12 cellular contexts compared by ENCODE assay signal in genomic region chr12:76450690-76451089, GRCh38.
A peak's percentile ranks its signal among the peaks of the same experiment; 100 is the strongest.
DNase-seq lines count a peak whose midpoint lies in the region; ATAC-seq and TF ChIP-seq lines count a peak whose summit lies in the region.
"Had no signal": no experiment of that assay in that cellular context is flagged by ENCODE, and none has a peak within 500 bp of the region (broad histone marks: within the 10 kb centered on the region; RNA-seq: fewer than 3 reads in every experiment).

No MANE protein-coding gene starts in this region.

- H3K4me2 ChIP-seq in IMR-90 (ENCODE audit: low read depth, low read length) (no peak overlapping the region), mammary epithelial cell (ENCODE audit: insufficient read depth, low read depth, low read length) (no peak overlapping the region), mesenchymal stem cell (ENCODE audit: low read length, poor library complexity, severe bottlenecking) (no peak overlapping the region)

- dilution Hi-C loops in IMR-90 (cut with HindIII; ENCODE audit: low sequenced_read_pairs, unreplicated experiment): no loop called here
- dilution Hi-C loops in mammary epithelial cell (cut with HindIII; ENCODE audit: low sequenced_read_pairs): no loop called here

- H3K79me1 ChIP-seq in IMR-90 (ENCODE audit: low read depth in 1 of 2, low read length in 2 of 2): peaks cover 6 to 34% of the 10 kb centered on the region in 2 experiments; a peak in 3 of 4 replicates
- peaks cover 2% of the 10 kb centered on the region for H3K79me1 ChIP-seq in mesenchymal stem cell (replicated peaks; ENCODE audit: low read length, poor library complexity, severe bottlenecking)

- TF ChIP-seq POLR2A in IMR-90 (IDR thresholded peaks at IDR 0.05; ENCODE audit: low read depth, low read length): no peak

- peaks cover 41% of the 10 kb centered on the region for H3K79me2 ChIP-seq in mammary epithelial cell (ENCODE audit: insufficient read depth, low read length)

- no peak for ATAC-seq in IMR-90 (ENCODE audit: low read depth)
- ATAC-seq in HG03025 (IDR thresholded peaks at IDR 0.05; ENCODE audit: low FRiP score, unreplicated experiment): no peak

- H2BK20ac ChIP-seq in IMR-90 (ENCODE audit: low read depth, low read length): no peak overlapping the region; the same call in 1 of the 2 replicates

- H4K8ac ChIP-seq in IMR-90 (ENCODE audit: low read depth in 2 of 2, low read length in 2 of 2): no peak overlapping the region; a peak in 1 of 4 replicates
- no peak overlapping the region for H4K8ac ChIP-seq in mesenchymal stem cell (ENCODE audit: low read length)

- no peak overlapping the region for H2BK12ac ChIP-seq in mesenchymal stem cell (ENCODE audit: low read length in 2 of 2)

- H3K56ac ChIP-seq in IMR-90 (ENCODE audit: extremely low read depth, insufficient read depth, low read length): no peak overlapping the region

- H3K27ac ChIP-seq in IMR-90 (ENCODE audit: insufficient read depth, low read length) (no peak overlapping the region), mammary epithelial cell (ENCODE audit: insufficient read depth, low read depth, low read length) (peak overlapping the region; percentile 64), mesenchymal stem cell (ENCODE audit: low read length, poor library complexity, severe bottlenecking) (no peak overlapping the region)
- H3K27ac ChIP-seq: HL-60, tibial nerve had no signal

- peaks cover 2% of the 10 kb centered on the region; the same call in 1 of the 2 replicates for H3K36me3 ChIP-seq in IMR-90 (ENCODE audit: control insufficient read depth, insufficient read depth, low read length)
- H3K36me3 ChIP-seq in mammary epithelial cell (ENCODE audit: insufficient read depth, low read length): no peaks in the 10 kb centered on the region
- H3K36me3 ChIP-seq in mesenchymal stem cell (ENCODE audit: control insufficient read depth in 1 of 2, insufficient read depth in 2 of 2, low read depth in 1 of 2, low read length in 2 of 2): peaks cover 0 to 24% of the 10 kb centered on the region in 2 experiments

- DNase-seq in CD1c-positive myeloid dendritic cell (ENCODE audit: extremely low spot score): peak; percentile 50
- peak; percentile 46 for DNase-seq in IMR-90
- DNase-seq in mammary epithelial cell: peak; percentile 73
- DNase-seq in mesenchymal stem cell: peak; percentile 90
- DNase-seq in effector CD8-positive, alpha-beta T cell (lab: John Stamatoyannopoulos, UW): no peak
- DNase-seq in HK-2 (ENCODE audit: unreplicated experiment): no peak
- no peak for DNase-seq in effector CD4-positive, alpha-beta T cell
- DNase-seq: COR-L47, NCI-H1417 treated with DMSO at 0.1 percent for 48 hours had no signal

- no peaks in the 10 kb centered on the region for H4K20me1 ChIP-seq in IMR-90 (ENCODE audit: insufficient read depth, low read length)
- H4K20me1 ChIP-seq in mammary epithelial cell (ENCODE audit: insufficient read depth, low read length): no peaks in the 10 kb centered on the region

- H2AK9ac ChIP-seq in IMR-90 (replicated peaks; ENCODE audit: low read depth, low read length, poor library complexity): no peak overlapping the region

- H3K9ac ChIP-seq in IMR-90 (ENCODE audit: low read depth, low read length) (no peak overlapping the region), mammary epithelial cell (ENCODE audit: insufficient read depth, low read length) (no peak overlapping the region), mesenchymal stem cell (ENCODE audit: low read length) (no peak overlapping the region)

- no peak overlapping the region for H3K4me3 ChIP-seq in IMR-90 (ENCODE audit: insufficient read depth, low read depth, low read length)
- no peak overlapping the region for H3K4me3 ChIP-seq in mammary epithelial cell (replicated peaks in 1 of 3; ENCODE audit: insufficient read depth in 1 of 3, low read depth in 2 of 3, low read length in 3 of 3)
- no peak overlapping the region for H3K4me3 ChIP-seq in mesenchymal stem cell (ENCODE audit: insufficient read depth in 1 of 2, low read depth in 1 of 2, low read length in 2 of 2)
- H3K4me3 ChIP-seq: tibial nerve had no signal

- H3K9me3 ChIP-seq in IMR-90 (ENCODE audit: control insufficient read depth, insufficient read depth, low read length) (no peaks in the 10 kb centered on the region), mammary epithelial cell (replicated peaks; ENCODE audit: insufficient read depth, low read length) (no peaks in the 10 kb centered on the region), mesenchymal stem cell (ENCODE audit: control insufficient read depth, low read length) (no peaks in the 10 kb centered on the region)
- H3K9me3 ChIP-seq: tibial nerve had no signal

- H3K18ac ChIP-seq in IMR-90 (ENCODE audit: low read depth, low read length): no peak overlapping the region
- no peak overlapping the region for H3K18ac ChIP-seq in mesenchymal stem cell (ENCODE audit: low read depth in 1 of 2, low read length in 2 of 2)

- H3K27me3 ChIP-seq in IMR-90 (ENCODE audit: control insufficient read depth, insufficient read depth, low read length): no peaks in the 10 kb centered on the region
- no peaks in the 10 kb centered on the region for H3K27me3 ChIP-seq in mammary epithelial cell (ENCODE audit: insufficient read depth, low read length)
- H3K27me3 ChIP-seq in mesenchymal stem cell (ENCODE audit: control insufficient read depth in 1 of 2, insufficient read depth in 1 of 2, low read length in 2 of 2): no peaks in the 10 kb centered on the region
- H3K27me3 ChIP-seq: tibial nerve had no signal

- H4K5ac ChIP-seq in IMR-90 (ENCODE audit: low read depth, low read length): no peak overlapping the region

- H2AFZ ChIP-seq in IMR-90 (replicated peaks; ENCODE audit: low read length, poor library complexity) (no peak overlapping the region), mammary epithelial cell (ENCODE audit: low read depth, low read length) (no peak overlapping the region), mesenchymal stem cell (ENCODE audit: low read depth, low read length) (no peak overlapping the region)

- WGBS in IMR-90 (ENCODE audit: extremely low coverage in 2 of 2, insufficient read length in 1 of 2), 2 experiments: no CpG with 5 or more reads among the region's 3 CpGs
- WGBS in mammary epithelial cell (ENCODE audit: low coverage, missing lambda C conversion rate): 64% methylated on average over 3 of the region's 3 CpGs
- WGBS in mesenchymal stem cell: 0% methylated on average over 1 of the region's 3 CpGs

- H3K4me1 ChIP-seq in IMR-90 (ENCODE audit: control insufficient read depth, insufficient read depth, low read length): no peaks in the 10 kb centered on the region; the same call in 1 of the 2 replicates
- H3K4me1 ChIP-seq in mammary epithelial cell (ENCODE audit: insufficient read depth, low read length): peaks cover 19% of the 10 kb centered on the region
- H3K4me1 ChIP-seq in mesenchymal stem cell (ENCODE audit: control insufficient read depth, insufficient read depth, low read depth, low read length): no peaks in the 10 kb centered on the region

- H4K91ac ChIP-seq in IMR-90 (ENCODE audit: insufficient read depth, low read depth, low read length) (no peak overlapping the region), mesenchymal stem cell (ENCODE audit: low read length) (no peak overlapping the region)

- no peak for TF ChIP-seq RAD21 in IMR-90 (IDR thresholded peaks at IDR 0.05; ENCODE audit: low read length)

- H2BK5ac ChIP-seq in IMR-90 (ENCODE audit: low read depth, low read length, poor library complexity, severe bottlenecking) (peak overlapping the region; percentile 33), mesenchymal stem cell (ENCODE audit: low read depth, low read length, poor library complexity, severe bottlenecking) (no peak overlapping the region)

- no peak overlapping the region for H2AK5ac ChIP-seq in IMR-90 (ENCODE audit: low read depth, low read length)
- H2AK5ac ChIP-seq in mesenchymal stem cell (ENCODE audit: low read length, severe bottlenecking): no peak overlapping the region

- intact Hi-C loops in IMR-90 (cut with micrococcal nuclease) (loop anchor here (10.0 kb wide), 1 partner anchor 936 kb away; the partner anchor contains the start of gene KRR1), mammary epithelial cell (cut with micrococcal nuclease) (loop anchor here (10.0 kb wide), 3 partner anchors 176 to 796 kb away; no protein-coding TSS in a partner anchor)

- H2BK15ac ChIP-seq in IMR-90 (ENCODE audit: low read depth, low read length): no peak overlapping the region
- H2BK15ac ChIP-seq in mesenchymal stem cell (ENCODE audit: low read depth, poor library complexity, severe bottlenecking): no peak overlapping the region

- H2BK120ac ChIP-seq in IMR-90 (ENCODE audit: low read depth, low read length): no peak overlapping the region
- no peak overlapping the region for H2BK120ac ChIP-seq in mesenchymal stem cell (ENCODE audit: low read depth, low read length)

- in situ Hi-C loops in IMR-90 (cut with MboI; ENCODE audit: low sequenced_read_pairs): loop anchor here (25.0 kb wide), 2 partner anchors 388 to 913 kb away; no protein-coding TSS in a partner anchor
- in situ Hi-C loops in mammary epithelial cell (cut with MboI; ENCODE audit: low sequenced_read_pairs in 2 of 2): loop anchor here in 1 of 2 donors (25.0 kb wide), 1 partner anchor 388 kb away; no protein-coding TSS in a partner anchor

- H3K4ac ChIP-seq in IMR-90 (ENCODE audit: low read depth, low read length): peak overlapping the region; percentile 24; the same call in 1 of the 2 replicates
- H3K4ac ChIP-seq in mesenchymal stem cell (ENCODE audit: low read depth in 1 of 2, low read length in 2 of 2): no peak overlapping the region

- peaks cover 3% of the 10 kb centered on the region; the same call in 1 of the 2 replicates for H3K9me1 ChIP-seq in IMR-90 (ENCODE audit: insufficient read depth, low read length)

- H3K23ac ChIP-seq in IMR-90 (ENCODE audit: low read depth, low read length) (no peak overlapping the region), mesenchymal stem cell (ENCODE audit: low read length in 2 of 2) (no peak overlapping the region)

- CTCF ChIA-PET in IMR-90 (lab: Yijun Ruan, JAX) (no interaction called here), mammary epithelial cell (lab: Charles Lee; ENCODE audit: low non-redundant PET) (interaction anchor here (0.7 kb wide), 1 partner anchor 793 kb away, joined by 3 read pairs; no protein-coding TSS in a partner anchor)

- POLR2A ChIA-PET in IMR-90 (lab: Charles Lee; ENCODE audit: unreplicated experiment): no interaction called here

- BruUV-seq in IMR-90 (replicated peaks; lab: Mats Ljungman, UMichigan) (no TSS peak), mammary epithelial cell (replicated peaks; lab: Mats Ljungman, UMichigan) (no TSS peak)

- H3K14ac ChIP-seq in IMR-90 (replicated peaks; ENCODE audit: low read depth, low read length) (peak overlapping the region; percentile 48; the same call in 1 of the 2 replicates), mesenchymal stem cell (ENCODE audit: low read length in 2 of 2) (no peak overlapping the region)

- TF ChIP-seq CTCF in IMR-90 (conservative IDR thresholded peaks at IDR 0.05; ENCODE audit: low read depth, low read length): no peak
- TF ChIP-seq CTCF in mammary epithelial cell (conservative IDR thresholded peaks at IDR 0.05 in 1 of 2, IDR thresholded peaks at IDR 0.05 in 1 of 2; ENCODE audit: extremely low read depth in 1 of 2, insufficient read depth in 1 of 2, low read depth in 1 of 2, low read length in 2 of 2): no peak

TF ChIP-seq in IMR-90, 13 proteins besides CTCF, POLR2A, EP300 and RAD21 (continues in another document):
- TF ChIP-seq BHLHE40 (IDR thresholded peaks at IDR 0.05; ENCODE audit: low read depth, low read length): no peak
- peak; percentile 42; the same call in 1 of the 2 replicates for TF ChIP-seq MAFK (IDR thresholded peaks at IDR 0.05; ENCODE audit: low read depth, low read length)

Comparison
In these comparisons a context has a peak if more than half of its experiments do, and no peak if none do; other contexts are left out.
1. DNase-seq: peak in CD1c-positive myeloid dendritic cell (single experiment), IMR-90 (single experiment), mammary epithelial cell (single experiment) and mesenchymal stem cell (single experiment); none in effector CD8-positive, alpha-beta T cell (single experiment), HK-2 (single experiment) and effector CD4-positive, alpha-beta T cell (single experiment).